26 cellular contexts compared by ENCODE assay signal in the genomic region with DNA sequence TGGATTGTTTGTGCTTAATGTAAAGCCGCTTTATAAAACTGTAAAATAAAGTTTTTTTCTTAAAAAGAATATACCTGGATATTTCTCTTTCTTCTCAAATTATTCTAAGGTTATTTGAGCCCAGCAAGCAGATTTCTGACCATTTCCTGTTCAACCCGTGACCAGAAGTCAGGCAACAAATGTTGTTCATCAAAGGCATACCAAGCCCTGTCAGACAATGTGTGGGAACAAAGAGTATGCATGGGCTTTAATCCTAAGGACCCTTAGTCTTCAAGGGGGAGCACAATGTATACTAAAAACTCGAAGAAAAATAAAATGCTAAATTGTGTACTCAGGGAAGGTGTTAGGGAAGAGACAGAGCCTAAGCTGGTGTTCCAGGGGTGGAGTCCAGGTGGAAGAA. TPM values are rescaled to one million over a fixed set of nuclear protein-coding genes. Genes with fewer than 3 reads are reported as not detected.
"Had no signal": no experiment of that assay in that cellular context is flagged by ENCODE, and none has a peak within 500 bp of the region (broad histone marks: within the 10 kb centered on the region; RNA-seq: fewer than 3 reads in every experiment).

No MANE protein-coding gene starts in this region.

- H3K4me1 ChIP-seq: ascending aorta, colonic mucosa, pancreas, psoas muscle, tibial artery had no signal

- H3K27ac ChIP-seq: ascending aorta, colonic mucosa, pancreas, psoas muscle, right atrium auricular region, tibial artery, WERI-Rb-1 had no signal

- H3K9me3 ChIP-seq: ascending aorta, colonic mucosa, mucosa of descending colon, pancreas, psoas muscle, right atrium auricular region, tibial artery had no signal

- H3K36me3 ChIP-seq: ascending aorta, colonic mucosa, pancreas, right atrium auricular region had no signal

- H3K27ac Mint-ChIP-seq: activated CD8-positive, alpha-beta T cell treated with anti-CD3 and anti-CD28 coated beads, Interleukin-2, amount 10 ng/mL, durations not matched to agents 7 days and 5 days; activated naive CD4-positive, alpha-beta T cell treated with anti-CD3 and anti-CD28 coated beads, Interleukin-2, amount 50 U/mL, for 72 hours; stimulated activated effector memory CD8-positive, alpha-beta T cell treated with anti-CD3 and anti-CD28 coated beads, Interleukin-12 subunit alpha, Interleukin-12 subunit beta, amount 100 ng/mL, for 72 hours; stimulated activated naive CD8-positive, alpha-beta T cell treated with anti-CD3 and anti-CD28 coated beads, Interleukin-15, amount 100 ng/mL, for 72 hours had no signal

- H3K4me3 ChIP-seq: ascending aorta, colonic mucosa, mucosa of descending colon, pancreas, psoas muscle, right atrium auricular region, tibial artery had no signal

- H3K9me3 Mint-ChIP-seq: activated naive CD4-positive, alpha-beta T cell treated with anti-CD3 and anti-CD28 coated beads, Interleukin-2, amount 50 U/mL, for 72 hours; neural crest cell; stimulated activated effector memory CD8-positive, alpha-beta T cell treated with anti-CD3 and anti-CD28 coated beads, Interleukin-12 subunit alpha, Interleukin-12 subunit beta, amount 100 ng/mL, for 72 hours; stimulated activated naive CD8-positive, alpha-beta T cell treated with anti-CD3 and anti-CD28 coated beads, Interleukin-15, amount 100 ng/mL, for 72 hours had no signal

- H3K27me3 ChIP-seq: ascending aorta, colonic mucosa, pancreas, right atrium auricular region had no signal

- H3K27me3 Mint-ChIP-seq: stimulated activated naive CD8-positive, alpha-beta T cell treated with anti-CD3 and anti-CD28 coated beads, Interleukin-15, amount 100 ng/mL, for 72 hours had no signal

- H3K4me1 Mint-ChIP-seq: stimulated activated effector memory CD8-positive, alpha-beta T cell treated with anti-CD3 and anti-CD28 coated beads, Interleukin-12 subunit alpha, Interleukin-12 subunit beta, amount 100 ng/mL, for 72 hours; stimulated activated naive CD8-positive, alpha-beta T cell treated with anti-CD3 and anti-CD28 coated beads, Interleukin-15, amount 100 ng/mL, for 72 hours had no signal

- DNase-seq: activated CD4-positive, alpha-beta T cell treated with anti-CD3 and anti-CD28 coated beads for 1 hour; activated CD4-positive, alpha-beta T cell treated with anti-CD3 and anti-CD28 coated beads, Interleukin-2, amount 50 U/mL, for 1 hour; activated CD8-positive, alpha-beta T cell treated with anti-CD3 and anti-CD28 coated beads, Interleukin-2, amount 10 ng/mL, durations not matched to agents 7 days and 5 days; activated gamma-delta T cell treated with Interleukin-2 at 50 U/mL for 16 hours; activated T-cell treated with anti-CD3 and anti-CD28 coated beads, Interleukin-2, amount 50 U/mL, for 1 hour; central memory CD4-positive, alpha-beta T cell; colonic mucosa; erythroblast; glutamatergic neuron; hippocampal formation; islet precursor cell; left cardiac atrium; mesendoderm; mucosa of descending colon; pancreas; psoas muscle; stimulated activated CD4-positive, alpha-beta T cell treated with anti-CD3 and anti-CD28 coated beads, Interleukin-12 subunit alpha, Interleukin-12 subunit beta, amount 100 ng/mL, for 4 hours; stimulated activated naive CD8-positive, alpha-beta T cell treated with anti-CD3 and anti-CD28 coated beads, Interleukin-15, amount 100 ng/mL, for 72 hours; T-helper 1 cell; tibial artery; WERI-Rb-1 had no signal

- H3K4me3 Mint-ChIP-seq: activated CD8-positive, alpha-beta T cell treated with anti-CD3 and anti-CD28 coated beads, Interleukin-2, amount 10 ng/mL, durations not matched to agents 7 days and 5 days; neural crest cell; stimulated activated effector memory CD8-positive, alpha-beta T cell treated with anti-CD3 and anti-CD28 coated beads, Interleukin-12 subunit alpha, Interleukin-12 subunit beta, amount 100 ng/mL, for 72 hours; stimulated activated naive CD8-positive, alpha-beta T cell treated with anti-CD3 and anti-CD28 coated beads, Interleukin-15, amount 100 ng/mL, for 72 hours had no signal

- H3K36me3 Mint-ChIP-seq: activated naive CD4-positive, alpha-beta T cell treated with anti-CD3 and anti-CD28 coated beads, Interleukin-2, amount 50 U/mL, for 72 hours; stimulated activated effector memory CD8-positive, alpha-beta T cell treated with anti-CD3 and anti-CD28 coated beads, Interleukin-12 subunit alpha, Interleukin-12 subunit beta, amount 100 ng/mL, for 72 hours had no signal

- ATAC-seq: activated CD8-positive, alpha-beta T cell treated with anti-CD3 and anti-CD28 coated beads, Interleukin-2, amount 10 ng/mL, durations not matched to agents 7 days and 5 days; activated naive CD4-positive, alpha-beta T cell treated with anti-CD3 and anti-CD28 coated beads, Interleukin-2, amount 50 U/mL, for 72 hours; left cardiac atrium; mucosa of descending colon; pancreas; psoas muscle; stimulated activated effector memory CD8-positive, alpha-beta T cell treated with anti-CD3 and anti-CD28 coated beads, Interleukin-12 subunit alpha, Interleukin-12 subunit beta, amount 100 ng/mL, for 72 hours; stimulated activated naive CD8-positive, alpha-beta T cell treated with anti-CD3 and anti-CD28 coated beads, Interleukin-15, amount 100 ng/mL, for 72 hours had no signal

RNA-seq across cellular contexts. Expression of gene PAQR5, which starts 26.6 kb away (rescaled TPM):
- total RNA-seq: activated CD8-positive, alpha-beta T cell treated with anti-CD3 and anti-CD28 coated beads, Interleukin-2, amount 10 ng/mL, durations not matched to agents 7 days and 5 days had no signal
